ENCODE assay signal across 26 cellular contexts in genomic region chr4:169407217-169407845, GRCh38.
A peak's percentile ranks its signal among the peaks of the same experiment; 100 is the strongest.
DNase-seq lines count a peak whose midpoint lies in the region; ATAC-seq and TF ChIP-seq lines count a peak whose summit lies in the region.
"Had no signal": no experiment of that assay in that cellular context is flagged by ENCODE, and none has a peak within 500 bp of the region (broad histone marks: within the 10 kb centered on the region; RNA-seq: fewer than 3 reads in every experiment).

No MANE protein-coding gene starts in this region.

- H3K36me3 ChIP-seq in SK-N-SH (replicated peaks in 1 of 2; ENCODE audit: control insufficient read depth in 1 of 2, insufficient read depth in 2 of 2, low read length in 1 of 2) (peaks cover 0 to 2% of the 10 kb centered on the region in 2 experiments), mesodermal cell (ENCODE audit: control insufficient read depth, insufficient read depth, low read length) (no peaks in the 10 kb centered on the region)
- H3K36me3 ChIP-seq: esophagus squamous epithelium, HAP-1, neural progenitor cell, pancreas, suprapubic skin had no signal

- H3K4me3 ChIP-seq in SK-N-SH (ENCODE audit: low read depth in 2 of 2, low read length in 1 of 2) = no peak overlapping the region
- H3K4me3 ChIP-seq in fibroblast of pulmonary artery (replicated peaks; ENCODE audit: low read depth, low read length) = no peak overlapping the region
- no peak overlapping the region for H3K4me3 ChIP-seq in mesodermal cell (ENCODE audit: extremely low read depth, insufficient read depth, low read length, poor library complexity, severe bottlenecking)
- H3K4me3 ChIP-seq: ascending aorta, esophagus squamous epithelium, gastroesophageal sphincter, HAP-1, neural progenitor cell, pancreas, PC-9, suprapubic skin, upper lobe of left lung had no signal

- no peak for TF ChIP-seq RAD21 in SK-N-SH (IDR thresholded peaks at IDR 0.05; ENCODE audit: low read length)

- H3K4me1 ChIP-seq in SK-N-SH (ENCODE audit: control insufficient read depth in 1 of 2, insufficient read depth in 2 of 2, low read depth in 1 of 2, low read length in 1 of 2) (no peaks in the 10 kb centered on the region; a peak in 2 of 4 replicates), mesodermal cell (ENCODE audit: control insufficient read depth, insufficient read depth, low read length, poor library complexity, severe bottlenecking) (peaks cover 10% of the 10 kb centered on the region)
- H3K4me1 ChIP-seq: ascending aorta, gastroesophageal sphincter, neural progenitor cell, pancreas had no signal

- H3F3A ChIP-seq in SK-N-SH (replicated peaks; ENCODE audit: insufficient read depth) = no peaks in the 10 kb centered on the region

- H3K27ac ChIP-seq in SK-N-SH (ENCODE audit: low read depth in 2 of 2, low read length in 1 of 2) (no peak overlapping the region), mesodermal cell (ENCODE audit: low read depth, low read length, severe bottlenecking) (peak overlapping the region; percentile 43)
- H3K27ac ChIP-seq: 22Rv1, ascending aorta, esophagus squamous epithelium, gastroesophageal sphincter, neural progenitor cell, pancreas, PC-9, suprapubic skin, upper lobe of left lung had no signal

- POLR2A ChIA-PET in SK-N-SH (lab: Yijun Ruan, JAX) = no interaction called here

- ATAC-seq in SK-N-SH treated with all-trans-retinoic acid at 6 μM for 48 hours = 0 out of 3 replicates have a peak, but pooled peaks have one; percentile 18
- ATAC-seq: gastroesophageal sphincter, left colon, pancreas had no signal

- no peaks in the 10 kb centered on the region for H3K79me2 ChIP-seq in SK-N-SH (ENCODE audit: insufficient read depth)

- H4K20me1 ChIP-seq in SK-N-SH (ENCODE audit: insufficient read depth) = no peaks in the 10 kb centered on the region

- H3K4me2 ChIP-seq in SK-N-SH = no peak overlapping the region
- H3K4me2 ChIP-seq: neural progenitor cell, PC-9 had no signal

- TF ChIP-seq EP300 in SK-N-SH (IDR thresholded peaks at IDR 0.05; ENCODE audit: borderline replicate concordance in 1 of 2, low read depth in 1 of 2, low read length in 1 of 2) = no peak

- no peaks in the 10 kb centered on the region for H3K9me2 ChIP-seq in SK-N-SH

- no peak overlapping the region for H2AFZ ChIP-seq in SK-N-SH (ENCODE audit: low read depth)
- H2AFZ ChIP-seq: neural progenitor cell, PC-9 had no signal

- TF ChIP-seq CTCF in SK-N-SH (IDR thresholded peaks at IDR 0.05) (no peak), fibroblast of pulmonary artery (IDR thresholded peaks at IDR 0.05; ENCODE audit: low read length, missing control alignments) (no peak)

- H3K27me3 ChIP-seq in SK-N-SH (ENCODE audit: insufficient read depth) = no peaks in the 10 kb centered on the region
- H3K27me3 ChIP-seq: ascending aorta, esophagus squamous epithelium, gastroesophageal sphincter, neural progenitor cell, pancreas, suprapubic skin, upper lobe of left lung had no signal

- no peak overlapping the region for H3K9ac ChIP-seq in SK-N-SH
- H3K9ac ChIP-seq: neural progenitor cell had no signal

- WGBS in SK-N-SH (ENCODE audit: low lambda C conversion rate) = 80% methylated on average over 1 of the region's 1 CpG
- WGBS in mesodermal cell (ENCODE audit: insufficient coverage in 2 of 2), 2 experiments = no CpG with 5 or more reads among the region's 1 CpG

- CTCF ChIA-PET in SK-N-SH (lab: Yijun Ruan, JAX) = no interaction called here

- H3K9me3 ChIP-seq in SK-N-SH (no peaks in the 10 kb centered on the region), mesodermal cell (ENCODE audit: control insufficient read depth, low read length) (no peaks in the 10 kb centered on the region)
- H3K9me3 ChIP-seq: ascending aorta, esophagus squamous epithelium, gastroesophageal sphincter, HAP-1, pancreas, suprapubic skin, upper lobe of left lung had no signal

- DNase-seq in SK-N-SH (no peak), NCI-H226 (peak; percentile 9), fibroblast of pulmonary artery (ENCODE audit: low read depth) (peak; percentile 42), NCI-H2171 treated with DMSO at 0.1 percent for 48 hours (lab: John Stamatoyannopoulos, UW) (no peak), NCI-H128 (lab: John Stamatoyannopoulos, UW; ENCODE audit: unreplicated experiment) (no peak)
- DNase-seq in activated CD4-positive, alpha-beta T cell treated with anti-CD3 and anti-CD28 coated beads for 48 hours = no peak
- DNase-seq: C1 segment of cervical spinal cord; caudate nucleus; esophagus squamous epithelium; hippocampal formation; left colon; NCI-H1436; NCI-H2081 treated with DMSO at 0.1 percent for 48 hours; pancreas; PC-9; small intestine; stimulated activated naive CD4-positive, alpha-beta T cell; upper lobe of left lung had no signal

TF ChIP-seq in SK-N-SH treated with all-trans-retinoic acid at 6 μM for 48 hours, 23 proteins besides CTCF, POLR2A, EP300 and RAD21:
- TF ChIP-seq ESRRG (CRISPR knock-in tag; IDR thresholded peaks at IDR 0.05) (no peak), PPARA (CRISPR knock-in tag; IDR thresholded peaks at IDR 0.05; ENCODE audit: borderline replicate concordance) (no peak), ZFP30 (CRISPR knock-in tag; IDR thresholded peaks at IDR 0.05) (no peak), RARB (CRISPR knock-in tag; IDR thresholded peaks at IDR 0.05) (no peak), CSDC2 (CRISPR knock-in tag; IDR thresholded peaks at IDR 0.05) (no peak)

TF ChIP-seq in SK-N-SH, 30 proteins besides CTCF, POLR2A, EP300 and RAD21:
- TF ChIP-seq FOXM1 (IDR thresholded peaks at IDR 0.05; ENCODE audit: low read depth) (no peak), JUND (IDR thresholded peaks at IDR 0.05) (no peak), MAX (IDR thresholded peaks at IDR 0.05; ENCODE audit: low read depth) (no peak), IRF3 (IDR thresholded peaks at IDR 0.05; ENCODE audit: low read depth, low read length) (no peak), TAF1 (IDR thresholded peaks at IDR 0.05; ENCODE audit: borderline replicate concordance, low read depth, low read length) (no peak), FOSL2 (IDR thresholded peaks at IDR 0.05; ENCODE audit: borderline replicate concordance, low read depth) (no peak), ZBTB33 (IDR thresholded peaks at IDR 0.05; ENCODE audit: borderline replicate concordance, low read depth) (no peak), SMC3 (IDR thresholded peaks at IDR 0.05; ENCODE audit: low read depth, low read length) (no peak), TEAD4 (IDR thresholded peaks at IDR 0.05; ENCODE audit: borderline replicate concordance, insufficient read depth) (no peak), FOXJ3 (CRISPR knock-in tag; IDR thresholded peaks at IDR 0.05) (no peak), MEF2A (IDR thresholded peaks at IDR 0.05; ENCODE audit: borderline replicate concordance, low read depth) (no peak), SIN3A (IDR thresholded peaks at IDR 0.05; ENCODE audit: borderline replicate concordance, low read depth, low read length) (no peak), USF1 (IDR thresholded peaks at IDR 0.05; ENCODE audit: borderline replicate concordance, low read depth) (no peak), EZH2phosphoT487 (IDR thresholded peaks at IDR 0.05; ENCODE audit: borderline replicate concordance, low read depth) (no peak), RFX5 (IDR thresholded peaks at IDR 0.05; ENCODE audit: low read length) (no peak), RCOR1 (IDR thresholded peaks at IDR 0.05; ENCODE audit: low read length) (no peak), POLR2AphosphoS5 (IDR thresholded peaks at IDR 0.05; ENCODE audit: low read depth, low read length) (no peak)

Comparison
In these comparisons a context has a peak if more than half of its experiments do, and no peak if none do; other contexts are left out.
1. DNase-seq: peak in NCI-H226 (single experiment) and fibroblast of pulmonary artery (single experiment); none in SK-N-SH (single experiment), NCI-H2171 treated with DMSO at 0.1 percent for 48 hours (single experiment), NCI-H128 (single experiment) and activated CD4-positive, alpha-beta T cell treated with anti-CD3 and anti-CD28 coated beads for 48 hours (single experiment).